Comparison of ENCODE assay signal across 10 cellular contexts in genomic region chr12:113088971-113089756, GRCh38. TPM values are rescaled to one million over a fixed set of nuclear protein-coding genes. Genes with fewer than 3 reads are reported as not detected.
A peak's percentile ranks its signal among the peaks of the same experiment; 100 is the strongest.
DNase-seq lines count a peak whose midpoint lies in the region; ATAC-seq and TF ChIP-seq lines count a peak whose summit lies in the region.
"Had no signal": no experiment of that assay in that cellular context is flagged by ENCODE, and none has a peak within 500 bp of the region (broad histone marks: within the 10 kb centered on the region; RNA-seq: fewer than 3 reads in every experiment).

No MANE protein-coding gene starts in this region.

- H3K27ac ChIP-seq in suprapubic skin: no peak overlapping the region

- no peak for TF ChIP-seq POLR2A in suprapubic skin (IDR thresholded peaks at IDR 0.05)

- POLR2A ChIA-PET in activated CD4-positive, alpha-beta T cell treated with anti-CD3 and anti-CD28 coated beads, Interleukin-2, amount 10 ng/mL, durations not matched to agents 7 days and 5 days (lab: Charles Lee): no interaction called here
- POLR2A ChIA-PET in activated naive CD8-positive, alpha-beta T cell treated with anti-CD3 and anti-CD28 coated beads, Interleukin-2, amount 10 ng/mL, durations not matched to agents 7 days and 5 days (lab: Charles Lee): interaction anchor here (0.6 to 1.5 kb wide), 4 partner anchors 15 to 182 kb away, joined by 3 to 5 read pairs (median 4); partner anchors contain the start of gene OAS1

- TF ChIP-seq CTCF in suprapubic skin (IDR thresholded peaks at IDR 0.05): no peak

- H3K27me3 Mint-ChIP-seq in activated CD4-positive, alpha-beta T cell treated with anti-CD3 and anti-CD28 coated beads, Interleukin-2, amount 10 ng/mL, durations not matched to agents 7 days and 5 days: no peaks in the 10 kb centered on the region
- H3K27me3 Mint-ChIP-seq in activated naive CD8-positive, alpha-beta T cell treated with anti-CD3 and anti-CD28 coated beads, Interleukin-2, amount 10 ng/mL, durations not matched to agents 7 days and 5 days: peaks cover 7% of the 10 kb centered on the region

- H3K27me3 ChIP-seq in suprapubic skin: peaks cover 42% of the 10 kb centered on the region

- no peaks in the 10 kb centered on the region for H3K9me3 ChIP-seq in suprapubic skin

- H3K36me3 ChIP-seq in suprapubic skin: no peaks in the 10 kb centered on the region

- peak; percentile 73 for ATAC-seq in activated naive CD8-positive, alpha-beta T cell treated with anti-CD3 and anti-CD28 coated beads, Interleukin-2, amount 10 ng/mL, durations not matched to agents 7 days and 5 days (ENCODE audit: low read depth)

- peaks cover 60% of the 10 kb centered on the region for H3K4me1 Mint-ChIP-seq in activated CD4-positive, alpha-beta T cell treated with anti-CD3 and anti-CD28 coated beads, Interleukin-2, amount 10 ng/mL, durations not matched to agents 7 days and 5 days
- H3K4me1 Mint-ChIP-seq in activated naive CD8-positive, alpha-beta T cell treated with anti-CD3 and anti-CD28 coated beads, Interleukin-2, amount 10 ng/mL, durations not matched to agents 7 days and 5 days: peaks cover 40% of the 10 kb centered on the region

- intact Hi-C loops in posterior cingulate gyrus (cut with DNase I): no loop called here

- CTCF ChIA-PET in activated CD4-positive, alpha-beta T cell treated with anti-CD3 and anti-CD28 coated beads, Interleukin-2, amount 10 ng/mL, durations not matched to agents 7 days and 5 days (lab: Charles Lee): interaction anchor here (1.0 to 2.2 kb wide), 3 partner anchors 9 to 83 kb away, joined by 3 to 8 read pairs (median 4); no protein-coding TSS in a partner anchor

- H3K4me3 Mint-ChIP-seq in activated CD4-positive, alpha-beta T cell treated with anti-CD3 and anti-CD28 coated beads, Interleukin-2, amount 10 ng/mL, durations not matched to agents 7 days and 5 days: no peak overlapping the region
- peak overlapping the region; percentile 43 for H3K4me3 Mint-ChIP-seq in activated naive CD8-positive, alpha-beta T cell treated with anti-CD3 and anti-CD28 coated beads, Interleukin-2, amount 10 ng/mL, durations not matched to agents 7 days and 5 days

- 72% methylated on average over 6 of the region's 13 CpGs for WGBS in suprapubic skin

- no peaks in the 10 kb centered on the region for H3K9me3 Mint-ChIP-seq in activated CD4-positive, alpha-beta T cell treated with anti-CD3 and anti-CD28 coated beads, Interleukin-2, amount 10 ng/mL, durations not matched to agents 7 days and 5 days
- no peaks in the 10 kb centered on the region for H3K9me3 Mint-ChIP-seq in activated naive CD8-positive, alpha-beta T cell treated with anti-CD3 and anti-CD28 coated beads, Interleukin-2, amount 10 ng/mL, durations not matched to agents 7 days and 5 days

- no peaks in the 10 kb centered on the region for H3K36me3 Mint-ChIP-seq in activated CD4-positive, alpha-beta T cell treated with anti-CD3 and anti-CD28 coated beads, Interleukin-2, amount 10 ng/mL, durations not matched to agents 7 days and 5 days (ENCODE audit: low read depth)
- H3K36me3 Mint-ChIP-seq in activated naive CD8-positive, alpha-beta T cell treated with anti-CD3 and anti-CD28 coated beads, Interleukin-2, amount 10 ng/mL, durations not matched to agents 7 days and 5 days: no peaks in the 10 kb centered on the region

- peaks cover 17% of the 10 kb centered on the region for H3K4me1 ChIP-seq in suprapubic skin

- H3K4me3 ChIP-seq in suprapubic skin: no peak overlapping the region

- TF ChIP-seq EP300 in suprapubic skin (IDR thresholded peaks at IDR 0.05): no peak

- peak overlapping the region; percentile 4 for H3K27ac Mint-ChIP-seq in activated CD4-positive, alpha-beta T cell treated with anti-CD3 and anti-CD28 coated beads, Interleukin-2, amount 10 ng/mL, durations not matched to agents 7 days and 5 days
- peak overlapping the region; percentile 72 for H3K27ac Mint-ChIP-seq in activated naive CD8-positive, alpha-beta T cell treated with anti-CD3 and anti-CD28 coated beads, Interleukin-2, amount 10 ng/mL, durations not matched to agents 7 days and 5 days

- DNase-seq in GM19238 (ENCODE audit: insufficient read length, low spot score): peak; percentile 43
- DNase-seq in activated CD4-positive, alpha-beta T cell treated with anti-CD3 and anti-CD28 coated beads, Interleukin-2, amount 10 ng/mL, durations not matched to agents 7 days and 5 days: peak; percentile 52
- peak; percentile 66 for DNase-seq in activated naive CD8-positive, alpha-beta T cell treated with anti-CD3 and anti-CD28 coated beads, Interleukin-2, amount 10 ng/mL, durations not matched to agents 7 days and 5 days
- peak; percentile 31 for DNase-seq in stimulated activated CD8-positive, alpha-beta memory T cell treated with anti-CD3 and anti-CD28 coated beads, Interleukin-12 subunit alpha, Interleukin-12 subunit beta, amount 100 ng/mL, for 24 hours (ENCODE audit: extremely low read depth)
- DNase-seq in NCI-H2029 treated with DMSO at 0.1 percent for 48 hours (lab: John Stamatoyannopoulos, UW): no peak
- DNase-seq in posterior cingulate gyrus: no peak
- no peak for DNase-seq in cerebellar nuclear complex (lab: John Stamatoyannopoulos, UW)
- DNase-seq in suprapubic skin (ENCODE audit: low spot score in 2 of 2): no peak
- DNase-seq: COR-L47, Kasumi-1 had no signal

RNA-seq across cellular contexts. Expression of gene DTX1, which starts 32.6 kb away (rescaled TPM):
- total RNA-seq in activated CD4-positive, alpha-beta T cell treated with anti-CD3 and anti-CD28 coated beads, Interleukin-2, amount 10 ng/mL, durations not matched to agents 7 days and 5 days: under 1 TPM; 0.15 to 0.25 TPM
- under 1 TPM; 0.55 to 0.57 TPM for total RNA-seq in activated naive CD8-positive, alpha-beta T cell treated with anti-CD3 and anti-CD28 coated beads, Interleukin-2, amount 10 ng/mL, durations not matched to agents 7 days and 5 days
- total RNA-seq in suprapubic skin: 1 to 10 TPM; 1.1 to 3.4 (median 1.7) TPM

RNA-seq across cellular contexts. Expression of gene RASAL1, which starts 46.4 kb away (rescaled TPM):
- under 1 TPM; 0.20 to 0.40 TPM for total RNA-seq in activated CD4-positive, alpha-beta T cell treated with anti-CD3 and anti-CD28 coated beads, Interleukin-2, amount 10 ng/mL, durations not matched to agents 7 days and 5 days
- total RNA-seq in activated naive CD8-positive, alpha-beta T cell treated with anti-CD3 and anti-CD28 coated beads, Interleukin-2, amount 10 ng/mL, durations not matched to agents 7 days and 5 days: 1 to 10 TPM; 1.0 to 2.3 TPM
- 10 to 100 TPM; 19.8 to 39.0 (median 32.5) TPM for total RNA-seq in suprapubic skin

Comparison
In these comparisons a context has a peak if more than half of its experiments do, and no peak if none do; other contexts are left out.
1. DNase-seq: peak in GM19238 (single experiment), activated CD4-positive, alpha-beta T cell treated with anti-CD3 and anti-CD28 coated beads, Interleukin-2, amount 10 ng/mL, durations not matched to agents 7 days and 5 days (single experiment), activated naive CD8-positive, alpha-beta T cell treated with anti-CD3 and anti-CD28 coated beads, Interleukin-2, amount 10 ng/mL, durations not matched to agents 7 days and 5 days (single experiment) and stimulated activated CD8-positive, alpha-beta memory T cell treated with anti-CD3 and anti-CD28 coated beads, Interleukin-12 subunit alpha, Interleukin-12 subunit beta, amount 100 ng/mL, for 24 hours (single experiment); none in NCI-H2029 treated with DMSO at 0.1 percent for 48 hours (single experiment), posterior cingulate gyrus (0 of 10), cerebellar nuclear complex (0 of 2) and suprapubic skin (0 of 2).
2. RNA of gene RASAL1, which starts 46.4 kb away (total RNA-seq): 19.8 to 39.0 TPM in suprapubic skin; 1.0 to 2.3 TPM in activated naive CD8-positive, alpha-beta T cell treated with anti-CD3 and anti-CD28 coated beads, Interleukin-2, amount 10 ng/mL, durations not matched to agents 7 days and 5 days and 0.20 to 0.40 TPM in activated CD4-positive, alpha-beta T cell treated with anti-CD3 and anti-CD28 coated beads, Interleukin-2, amount 10 ng/mL, durations not matched to agents 7 days and 5 days; every median in the first group is over 4 times any median in the second.